Comparison of ENCODE assay signal across 22 cellular contexts in genomic region chr20:53783768-53784167, GRCh38.
A peak's percentile ranks its signal among the peaks of the same experiment; 100 is the strongest.
DNase-seq lines count a peak whose midpoint lies in the region; ATAC-seq, FAIRE-seq and TF ChIP-seq lines count a peak whose summit lies in the region.
"Had no signal": no experiment of that assay in that cellular context is flagged by ENCODE, and none has a peak within 500 bp of the region (broad histone marks: within the 10 kb centered on the region; RNA-seq: fewer than 3 reads in every experiment).

No MANE protein-coding gene starts in this region.

- H3K4me2 ChIP-seq in SK-N-SH (no peak overlapping the region), HepG2 (ENCODE audit: low read depth, low read length) (no peak overlapping the region)
- H3K4me2 ChIP-seq: BLaER1 had no signal

- no peaks in the 10 kb centered on the region for H3K9me3 ChIP-seq in SK-N-SH
- no peaks in the 10 kb centered on the region for H3K9me3 ChIP-seq in HepG2 (ENCODE audit: low read length)
- H3K9me3 ChIP-seq: BLaER1 had no signal

- in situ Hi-C loops in HepG2 (cut with HindIII; ENCODE audit: extremely low pct_ligation_motif_present, low pct_unique_long_range_greater_than_20kb) = no loop called here

- WGBS in SK-N-SH (ENCODE audit: low lambda C conversion rate) = 78% methylated on average over 3 of the region's 3 CpGs
- 79% methylated on average over 3 of the region's 3 CpGs for WGBS in HepG2 (ENCODE audit: low lambda C conversion rate)

- no peaks in the 10 kb centered on the region for H3K27me3 ChIP-seq in SK-N-SH (ENCODE audit: insufficient read depth)
- no peaks in the 10 kb centered on the region for H3K27me3 ChIP-seq in HepG2 (ENCODE audit: control insufficient read depth in 1 of 2, insufficient read depth in 2 of 2, low read length in 2 of 2)
- H3K27me3 ChIP-seq: BLaER1 had no signal

- H3K79me2 ChIP-seq in SK-N-SH (ENCODE audit: insufficient read depth) (no peaks in the 10 kb centered on the region), HepG2 (ENCODE audit: insufficient read depth, low read length) (no peaks in the 10 kb centered on the region)

- no peaks in the 10 kb centered on the region for H3K36me3 ChIP-seq in SK-N-SH (replicated peaks in 1 of 2; ENCODE audit: control insufficient read depth in 1 of 2, insufficient read depth in 2 of 2, low read length in 1 of 2)
- H3K36me3 ChIP-seq in HepG2 (replicated peaks in 1 of 2; ENCODE audit: control insufficient read depth in 1 of 2, insufficient read depth in 2 of 2, low read length in 2 of 2) = no peaks in the 10 kb centered on the region
- H3K36me3 ChIP-seq: BLaER1 had no signal

- TF ChIP-seq RAD21 in SK-N-SH (IDR thresholded peaks at IDR 0.05; ENCODE audit: low read length) (no peak), HepG2 (CRISPR knock-in tag; IDR thresholded peaks at IDR 0.05) (no peak)

- TF ChIP-seq EP300 in SK-N-SH (IDR thresholded peaks at IDR 0.05; ENCODE audit: borderline replicate concordance in 1 of 2, low read depth in 1 of 2, low read length in 1 of 2) (no peak), HepG2 (IDR thresholded peaks at IDR 0.05; ENCODE audit: low read depth in 2 of 2, low read length in 2 of 2) (no peak; a peak in 1 of 4 replicates), HepG2 (CRISPR knock-in tag; IDR thresholded peaks at IDR 0.05; ENCODE audit: borderline replicate concordance) (no peak)

- intact Hi-C loops in HepG2 (cut with micrococcal nuclease; ENCODE audit: unreplicated experiment) = no loop called here
- intact Hi-C loops in left colon (cut with DNase I, micrococcal nuclease) = no loop called here

- DNase-seq in SK-N-SH (no peak), HepG2 (ENCODE audit: low spot score) (peak; percentile 61), superior temporal gyrus (ENCODE audit: extremely low spot score) (peak; percentile 3), left colon (no peak)
- DNase-seq: CD4-positive, CD25-positive, alpha-beta regulatory T cell; CD8-positive, alpha-beta T cell; DMS 273 treated with DMSO at 0.1 percent for 48 hours; DMS79; EL; GF-D8; GM23248; H7; HCEC 1CT had no signal

- no peak for TF ChIP-seq POLR2A in HepG2 (IDR thresholded peaks at IDR 0.05; ENCODE audit: insufficient read depth in 1 of 2, low read depth in 2 of 2, low read length in 2 of 2)

- ATAC-seq in SK-N-SH treated with all-trans-retinoic acid at 6 μM for 48 hours (no peak), HepG2 (no peak; the same call in 2 of the 3 replicates), GM19023 (IDR thresholded peaks at IDR 0.05; ENCODE audit: unreplicated experiment) (no peak), left colon (no peak)
- ATAC-seq: CD8-positive, alpha-beta T cell had no signal

- no peaks in the 10 kb centered on the region for H3K4me1 ChIP-seq in SK-N-SH (ENCODE audit: control insufficient read depth in 1 of 2, insufficient read depth in 2 of 2, low read depth in 1 of 2, low read length in 1 of 2)
- peaks cover 65% of the 10 kb centered on the region for H3K4me1 ChIP-seq in HepG2 (ENCODE audit: insufficient read depth, low read length)
- H3K4me1 ChIP-seq: BLaER1 had no signal

- no peak overlapping the region for H3K9ac ChIP-seq in SK-N-SH
- no peak overlapping the region for H3K9ac ChIP-seq in HepG2 (ENCODE audit: insufficient read depth, low read depth, low read length)
- H3K9ac ChIP-seq: BLaER1, GM23248 had no signal

- no peaks in the 10 kb centered on the region for H3K9me2 ChIP-seq in SK-N-SH

- POLR2A ChIA-PET in SK-N-SH (lab: Yijun Ruan, JAX) (no interaction called here), HepG2 (lab: Yijun Ruan, JAX) (interaction anchor here (1.4 kb wide), 1 partner anchor 10 kb away, joined by 4 read pairs; no protein-coding TSS in a partner anchor)

- no peak overlapping the region for H2AFZ ChIP-seq in SK-N-SH (ENCODE audit: low read depth)
- no peak overlapping the region for H2AFZ ChIP-seq in HepG2 (ENCODE audit: low read length)
- H2AFZ ChIP-seq: GM23248 had no signal

- BruUV-seq in HepG2 (replicated peaks; lab: Mats Ljungman, UMichigan) = no TSS peak

- no peak overlapping the region for H3K4me3 ChIP-seq in SK-N-SH (ENCODE audit: low read depth in 2 of 2, low read length in 1 of 2)
- H3K4me3 ChIP-seq in HepG2 (replicated peaks in 1 of 3; ENCODE audit: insufficient read depth in 1 of 3, low read depth in 2 of 3, low read length in 3 of 3) = no peak overlapping the region
- H3K4me3 ChIP-seq: BLaER1, GM23248 had no signal

- no peak for TF ChIP-seq CTCF in SK-N-SH (IDR thresholded peaks at IDR 0.05)
- no peak for TF ChIP-seq CTCF in HepG2 (CRISPR knock-in tag; IDR thresholded peaks at IDR 0.05)

- FAIRE-seq in HepG2 (lab: Jason Lieb, UNC) = no peak
- FAIRE-seq: A204.1, D721Med, GM12892, GM19239, H1 had no signal

- H3K27ac ChIP-seq in SK-N-SH (ENCODE audit: low read depth in 2 of 2, low read length in 1 of 2) (no peak overlapping the region), HepG2 (ENCODE audit: extremely low read length, insufficient read depth, low read length) (no peak overlapping the region)
- H3K27ac ChIP-seq: 22Rv1, BLaER1, GM23248 had no signal

- H3F3A ChIP-seq in SK-N-SH (replicated peaks; ENCODE audit: insufficient read depth) = peaks cover 6% of the 10 kb centered on the region

- CTCF ChIA-PET in SK-N-SH (lab: Yijun Ruan, JAX) = no interaction called here
- CTCF ChIA-PET in HepG2 (lab: Yijun Ruan, JAX; ENCODE audit: low intra/inter-chr PET ratio, low total read pairs) = no interaction called here

- no peaks in the 10 kb centered on the region for H4K20me1 ChIP-seq in SK-N-SH (ENCODE audit: insufficient read depth)
- H4K20me1 ChIP-seq in HepG2 (ENCODE audit: insufficient read depth, low read length) = no peaks in the 10 kb centered on the region
- H4K20me1 ChIP-seq: BLaER1 had no signal

TF ChIP-seq in SK-N-SH treated with all-trans-retinoic acid at 6 μM for 48 hours, 23 proteins besides CTCF, POLR2A, EP300 and RAD21:
- peak; percentile 66; the same call in 1 of the 2 replicates for TF ChIP-seq ZNF8 (CRISPR knock-in tag; IDR thresholded peaks at IDR 0.05)
- TF ChIP-seq ISL1 (CRISPR knock-in tag; IDR thresholded peaks at IDR 0.05) = no peak
TF ChIP-seq in SK-N-SH treated with all-trans-retinoic acid at 6 μM for 48 hours: peak in this region for 1.

TF ChIP-seq in SK-N-SH, 30 proteins besides CTCF, POLR2A, EP300 and RAD21 (continues in another document):
- TF ChIP-seq RCOR1 (IDR thresholded peaks at IDR 0.05; ENCODE audit: low read length) (no peak), PBX3 (IDR thresholded peaks at IDR 0.05) (no peak), NFIC (IDR thresholded peaks at IDR 0.05; ENCODE audit: borderline replicate concordance) (no peak), TCF12 (IDR thresholded peaks at IDR 0.05) (no peak), POLR2AphosphoS5 (IDR thresholded peaks at IDR 0.05; ENCODE audit: low read depth, low read length) (no peak), EZH2phosphoT487 (IDR thresholded peaks at IDR 0.05; ENCODE audit: borderline replicate concordance, low read depth) (no peak), RFX5 (IDR thresholded peaks at IDR 0.05; ENCODE audit: low read length) (no peak), SIN3A (IDR thresholded peaks at IDR 0.05; ENCODE audit: borderline replicate concordance, low read depth, low read length) (no peak), FOXJ3 (CRISPR knock-in tag; IDR thresholded peaks at IDR 0.05) (no peak)

TF ChIP-seq in HepG2, 621 proteins besides CTCF, POLR2A, EP300 and RAD21 (continues in another document):
- TF ChIP-seq GATAD2A (CRISPR knock-in tag; IDR thresholded peaks at IDR 0.05) = peak; percentile 52; the same call in 1 of the 2 replicates
- TF ChIP-seq CEBPB (IDR thresholded peaks at IDR 0.05; ENCODE audit: borderline replicate concordance, low read depth, low read length) = peak; percentile 85
- TF ChIP-seq BCLAF1 (IDR thresholded peaks at IDR 0.05) = no peak
- TF ChIP-seq IKZF4 (CRISPR knock-in tag; IDR thresholded peaks at IDR 0.05; ENCODE audit: borderline replicate concordance, low read depth, not compliant biosample characterization) = no peak
- TF ChIP-seq TCF7L2 (IDR thresholded peaks at IDR 0.05; ENCODE audit: low read depth, low read length) = no peak

Comparison
In these comparisons a context has a peak if more than half of its experiments do, and no peak if none do; other contexts are left out.
1. DNase-seq: peak in HepG2 (single experiment) and superior temporal gyrus (single experiment); none in SK-N-SH (single experiment) and left colon (0 of 2).